25 cellular contexts compared by ENCODE assay signal in genomic region chr10:132875435-132875834, GRCh38.
DNase-seq lines count a peak whose midpoint lies in the region; ATAC-seq, FAIRE-seq and TF ChIP-seq lines count a peak whose summit lies in the region.
"Had no signal": no experiment of that assay in that cellular context is flagged by ENCODE, and none has a peak within 500 bp of the region (broad histone marks: within the 10 kb centered on the region; RNA-seq: fewer than 3 reads in every experiment).

No MANE protein-coding gene starts in this region.

- ATAC-seq in activated naive CD8-positive, alpha-beta T cell treated with anti-CD3 and anti-CD28 coated beads, Interleukin-2, amount 10 ng/mL, durations not matched to agents 7 days and 5 days (ENCODE audit: low read depth): no peak
- ATAC-seq: K562 had no signal

- no peak overlapping the region for H3K9ac ChIP-seq in kidney (ENCODE audit: low read length in 2 of 2)
- H3K9ac ChIP-seq: BLaER1 had no signal

- H3K4me3 ChIP-seq in kidney (ENCODE audit: low read length in 2 of 2) (no peak overlapping the region), sigmoid colon (no peak overlapping the region)
- H3K4me3 ChIP-seq: BLaER1, K562, PC-9, SK-N-MC had no signal

- H3K27me3 ChIP-seq in sigmoid colon: peaks cover 0 to 32% (median 5%) of the 10 kb centered on the region in 3 donors

- H3K36me3 ChIP-seq in kidney (ENCODE audit: control insufficient read depth in 1 of 2, insufficient read depth in 2 of 2, low read length in 2 of 2) (no peaks in the 10 kb centered on the region), sigmoid colon (no peaks in the 10 kb centered on the region)
- H3K36me3 ChIP-seq: BLaER1 had no signal

- no peak overlapping the region for H3K4me3 Mint-ChIP-seq in activated naive CD8-positive, alpha-beta T cell treated with anti-CD3 and anti-CD28 coated beads, Interleukin-2, amount 10 ng/mL, durations not matched to agents 7 days and 5 days
- no peak overlapping the region for H3K4me3 Mint-ChIP-seq in activated naive CD8-positive, alpha-beta T cell treated with anti-CD3 and anti-CD28 coated beads for 36 hours
- H3K4me3 Mint-ChIP-seq in activated CD4-positive, alpha-beta T cell treated with anti-CD3 and anti-CD28 coated beads, Interleukin-2, amount 10 ng/mL, durations not matched to agents 24 days and 14 days: no peak overlapping the region
- H3K4me3 Mint-ChIP-seq: CD4-positive, CD25-positive, alpha-beta regulatory T cell had no signal

- TF ChIP-seq CTCF in kidney (IDR thresholded peaks at IDR 0.05; ENCODE audit: borderline replicate concordance, extremely low read depth, insufficient read depth): no peak
- no peak for TF ChIP-seq CTCF in sigmoid colon (IDR thresholded peaks at IDR 0.05)

- intact Hi-C loops in kidney (cut with DNase I): no loop called here
- intact Hi-C loops in sigmoid colon (cut with DNase I): no loop called here
- intact Hi-C loops in activated CD4-positive, alpha-beta T cell treated with anti-CD3 and anti-CD28 coated beads, Interleukin-2, amount 10 ng/mL, durations not matched to agents 24 days and 14 days (cut with micrococcal nuclease): no loop called here

- WGBS in sigmoid colon, 2 donors: 60 to 79% methylated on average over 2 of the region's 2 CpGs

- peak; percentile 10 for DNase-seq in activated naive CD8-positive, alpha-beta T cell treated with anti-CD3 and anti-CD28 coated beads, Interleukin-2, amount 10 ng/mL, durations not matched to agents 7 days and 5 days
- no peak for DNase-seq in activated naive CD8-positive, alpha-beta T cell treated with anti-CD3 and anti-CD28 coated beads for 36 hours
- DNase-seq in kidney: peak; percentile 13
- DNase-seq in sigmoid colon: peak; percentile 17
- DNase-seq in NCI-H2196 (lab: John Stamatoyannopoulos, UW; ENCODE audit: unreplicated experiment): no peak
- DNase-seq in activated CD4-positive, alpha-beta T cell treated with anti-CD3 and anti-CD28 coated beads, Interleukin-2, amount 10 ng/mL, durations not matched to agents 24 days and 14 days: no peak
- DNase-seq in NCI-H2029 (lab: John Stamatoyannopoulos, UW): no peak
- DNase-seq: CD4-positive, CD25-positive, alpha-beta regulatory T cell; DMS153; DND-41; H7; Kasumi-1; NCI-H1092 treated with DMSO at 0.1 percent for 48 hours; NCI-H1436; NCI-H187; NCI-H446; NCI-H524 treated with DMSO at 0.1 percent for 48 hours; NCI-H82; PC-9; SIG-M5 had no signal

- no peak for TF ChIP-seq POLR2A in sigmoid colon (IDR thresholded peaks at IDR 0.05)

- H3K4me1 ChIP-seq in kidney (ENCODE audit: control insufficient read depth in 1 of 2, insufficient read depth in 1 of 2, low read depth in 1 of 2, low read length in 2 of 2) (peaks cover 0 to 2% of the 10 kb centered on the region in 2 donors), sigmoid colon (peaks cover 0 to 7% (median 4%) of the 10 kb centered on the region in 4 donors)

- no peak overlapping the region for H3K27ac ChIP-seq in kidney (ENCODE audit: low read depth in 2 of 2, low read length in 2 of 2)
- H3K27ac ChIP-seq in sigmoid colon: no peak overlapping the region
- H3K27ac ChIP-seq: BLaER1, PC-9, SK-N-MC had no signal

- H3K4me1 Mint-ChIP-seq in activated naive CD8-positive, alpha-beta T cell treated with anti-CD3 and anti-CD28 coated beads, Interleukin-2, amount 10 ng/mL, durations not matched to agents 7 days and 5 days: no peaks in the 10 kb centered on the region
- H3K4me1 Mint-ChIP-seq in activated naive CD8-positive, alpha-beta T cell treated with anti-CD3 and anti-CD28 coated beads for 36 hours: no peaks in the 10 kb centered on the region
- no peaks in the 10 kb centered on the region for H3K4me1 Mint-ChIP-seq in activated CD4-positive, alpha-beta T cell treated with anti-CD3 and anti-CD28 coated beads, Interleukin-2, amount 10 ng/mL, durations not matched to agents 24 days and 14 days
- H3K4me1 Mint-ChIP-seq: CD4-positive, CD25-positive, alpha-beta regulatory T cell had no signal

- FAIRE-seq in kidney (lab: Jason Lieb, UNC): no peak
- FAIRE-seq: A204.1, GM12892, K562 had no signal

- H3K9me3 ChIP-seq in kidney (ENCODE audit: control insufficient read depth in 1 of 2, low read length in 2 of 2): peaks cover 0 to 6% of the 10 kb centered on the region in 2 donors
- H3K9me3 ChIP-seq in sigmoid colon: peaks cover 0 to 3% (median 0%) of the 10 kb centered on the region in 4 donors

- H3K9me3 Mint-ChIP-seq in activated naive CD8-positive, alpha-beta T cell treated with anti-CD3 and anti-CD28 coated beads, Interleukin-2, amount 10 ng/mL, durations not matched to agents 7 days and 5 days: peaks cover 7% of the 10 kb centered on the region
- H3K9me3 Mint-ChIP-seq in activated naive CD8-positive, alpha-beta T cell treated with anti-CD3 and anti-CD28 coated beads for 36 hours: peaks cover 4% of the 10 kb centered on the region
- H3K9me3 Mint-ChIP-seq in activated CD4-positive, alpha-beta T cell treated with anti-CD3 and anti-CD28 coated beads, Interleukin-2, amount 10 ng/mL, durations not matched to agents 24 days and 14 days: no peaks in the 10 kb centered on the region

- POLR2A ChIA-PET in activated naive CD8-positive, alpha-beta T cell treated with anti-CD3 and anti-CD28 coated beads, Interleukin-2, amount 10 ng/mL, durations not matched to agents 7 days and 5 days (lab: Charles Lee): no interaction called here

- no peaks in the 10 kb centered on the region for H3K36me3 Mint-ChIP-seq in activated naive CD8-positive, alpha-beta T cell treated with anti-CD3 and anti-CD28 coated beads, Interleukin-2, amount 10 ng/mL, durations not matched to agents 7 days and 5 days
- no peaks in the 10 kb centered on the region for H3K36me3 Mint-ChIP-seq in activated naive CD8-positive, alpha-beta T cell treated with anti-CD3 and anti-CD28 coated beads for 36 hours
- no peaks in the 10 kb centered on the region for H3K36me3 Mint-ChIP-seq in activated CD4-positive, alpha-beta T cell treated with anti-CD3 and anti-CD28 coated beads, Interleukin-2, amount 10 ng/mL, durations not matched to agents 24 days and 14 days (ENCODE audit: low read depth)
- H3K36me3 Mint-ChIP-seq: CD4-positive, CD25-positive, alpha-beta regulatory T cell had no signal

- H3K27ac Mint-ChIP-seq in activated naive CD8-positive, alpha-beta T cell treated with anti-CD3 and anti-CD28 coated beads, Interleukin-2, amount 10 ng/mL, durations not matched to agents 7 days and 5 days: no peak overlapping the region
- H3K27ac Mint-ChIP-seq in activated naive CD8-positive, alpha-beta T cell treated with anti-CD3 and anti-CD28 coated beads for 36 hours: no peak overlapping the region
- H3K27ac Mint-ChIP-seq in activated CD4-positive, alpha-beta T cell treated with anti-CD3 and anti-CD28 coated beads, Interleukin-2, amount 10 ng/mL, durations not matched to agents 24 days and 14 days: no peak overlapping the region
- H3K27ac Mint-ChIP-seq: CD4-positive, CD25-positive, alpha-beta regulatory T cell had no signal

- H3K27me3 Mint-ChIP-seq in activated naive CD8-positive, alpha-beta T cell treated with anti-CD3 and anti-CD28 coated beads, Interleukin-2, amount 10 ng/mL, durations not matched to agents 7 days and 5 days: peaks cover 14% of the 10 kb centered on the region
- H3K27me3 Mint-ChIP-seq in activated naive CD8-positive, alpha-beta T cell treated with anti-CD3 and anti-CD28 coated beads for 36 hours: peaks cover 35% of the 10 kb centered on the region
- H3K27me3 Mint-ChIP-seq in activated CD4-positive, alpha-beta T cell treated with anti-CD3 and anti-CD28 coated beads, Interleukin-2, amount 10 ng/mL, durations not matched to agents 24 days and 14 days: peaks cover 5% of the 10 kb centered on the region

- TF ChIP-seq EP300 in sigmoid colon (IDR thresholded peaks at IDR 0.05): no peak

Comparison
In these comparisons a context has a peak if more than half of its experiments do, and no peak if none do; other contexts are left out.
1. DNase-seq: peak in activated naive CD8-positive, alpha-beta T cell treated with anti-CD3 and anti-CD28 coated beads, Interleukin-2, amount 10 ng/mL, durations not matched to agents 7 days and 5 days (single experiment), kidney (single experiment) and sigmoid colon (single experiment); none in activated naive CD8-positive, alpha-beta T cell treated with anti-CD3 and anti-CD28 coated beads for 36 hours (single experiment), NCI-H2196 (single experiment), activated CD4-positive, alpha-beta T cell treated with anti-CD3 and anti-CD28 coated beads, Interleukin-2, amount 10 ng/mL, durations not matched to agents 24 days and 14 days (single experiment) and NCI-H2029 (single experiment).